ENCODE assay signal across 1 cellular context in the genomic region with DNA sequence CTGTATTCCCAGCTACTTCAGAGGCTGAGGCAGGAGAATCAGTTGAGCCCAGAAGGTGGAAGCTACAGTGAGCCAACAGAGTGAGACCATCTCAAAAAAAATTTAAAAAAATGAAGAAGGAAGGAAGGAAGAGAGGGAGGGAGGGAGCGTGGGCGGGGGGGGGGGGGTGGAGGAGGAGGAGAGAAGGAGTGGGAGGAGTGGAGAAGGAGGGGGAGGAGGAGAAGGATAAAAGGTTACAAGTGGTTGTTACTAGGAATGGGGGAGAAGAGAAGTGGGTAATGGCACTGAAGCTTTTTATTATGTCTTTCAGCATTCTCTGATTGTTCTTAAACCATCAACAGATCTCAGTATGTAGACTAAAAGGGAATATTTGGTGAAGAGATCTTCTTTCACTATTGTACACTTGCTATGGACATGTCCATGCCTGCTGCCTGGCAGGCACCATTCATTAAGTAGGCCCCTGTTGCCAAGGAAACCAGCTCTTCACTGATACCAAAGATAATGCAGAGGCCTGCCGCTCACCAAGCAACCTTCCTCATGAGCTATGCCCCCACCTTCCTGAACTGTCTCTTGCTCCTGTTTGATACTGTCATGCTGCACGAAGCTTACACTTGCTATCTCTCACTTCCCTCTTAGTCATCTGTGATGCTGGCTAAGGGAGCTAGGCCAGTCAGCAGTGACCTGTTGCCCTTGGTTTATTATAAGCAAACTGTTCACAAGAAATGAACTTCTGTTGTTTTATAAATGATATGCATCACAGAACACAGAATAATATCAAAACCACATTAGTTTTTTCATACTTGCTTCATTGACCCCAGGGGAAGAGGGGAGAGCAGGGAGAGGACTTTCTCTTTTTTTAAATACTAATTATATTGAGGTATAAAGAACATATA.
TF ChIP-seq lines count a peak whose summit lies in the region.

No MANE protein-coding gene starts in this region.

TF ChIP-seq in HepG2, 621 proteins besides CTCF, POLR2A, EP300 and RAD21:
- no peak for TF ChIP-seq ZNF841 (CRISPR knock-in tag; IDR thresholded peaks at IDR 0.05; ENCODE audit: borderline replicate concordance)
- TF ChIP-seq, protein P1, sequence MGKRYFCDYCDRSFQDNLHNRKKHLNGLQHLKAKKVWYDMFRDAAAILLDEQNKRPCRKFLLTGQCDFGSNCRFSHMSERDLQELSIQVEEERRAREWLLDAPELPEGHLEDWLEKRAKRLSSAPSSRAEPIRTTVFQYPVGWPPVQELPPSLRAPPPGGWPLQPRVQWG (CRISPR knock-in tag; IDR thresholded peaks at IDR 0.05; ENCODE audit: borderline replicate concordance, low read depth), result no peak
- TF ChIP-seq U2AF1 (optimal IDR thresholded peaks at IDR 0.05; ENCODE audit: low read depth, low read length), result no peak
- TF ChIP-seq ZNF44 (CRISPR knock-in tag; IDR thresholded peaks at IDR 0.05), result no peak
- TF ChIP-seq ZSCAN22 (CRISPR knock-in tag; IDR thresholded peaks at IDR 0.05), result no peak
- no peak for TF ChIP-seq MAFG (CRISPR knock-in tag; IDR thresholded peaks at IDR 0.05)
- no peak for TF ChIP-seq DNMT1 (CRISPR knock-in tag; IDR thresholded peaks at IDR 0.05)
- TF ChIP-seq HDAC2 (CRISPR knock-in tag; IDR thresholded peaks at IDR 0.05), result no peak
- TF ChIP-seq BRF2 (CRISPR knock-in tag; IDR thresholded peaks at IDR 0.05), result no peak
- TF ChIP-seq ZFX (CRISPR knock-in tag; IDR thresholded peaks at IDR 0.05; ENCODE audit: low read depth), result peak; percentile 36; the same call in 1 of the 2 replicates
- TF ChIP-seq, protein P2, sequence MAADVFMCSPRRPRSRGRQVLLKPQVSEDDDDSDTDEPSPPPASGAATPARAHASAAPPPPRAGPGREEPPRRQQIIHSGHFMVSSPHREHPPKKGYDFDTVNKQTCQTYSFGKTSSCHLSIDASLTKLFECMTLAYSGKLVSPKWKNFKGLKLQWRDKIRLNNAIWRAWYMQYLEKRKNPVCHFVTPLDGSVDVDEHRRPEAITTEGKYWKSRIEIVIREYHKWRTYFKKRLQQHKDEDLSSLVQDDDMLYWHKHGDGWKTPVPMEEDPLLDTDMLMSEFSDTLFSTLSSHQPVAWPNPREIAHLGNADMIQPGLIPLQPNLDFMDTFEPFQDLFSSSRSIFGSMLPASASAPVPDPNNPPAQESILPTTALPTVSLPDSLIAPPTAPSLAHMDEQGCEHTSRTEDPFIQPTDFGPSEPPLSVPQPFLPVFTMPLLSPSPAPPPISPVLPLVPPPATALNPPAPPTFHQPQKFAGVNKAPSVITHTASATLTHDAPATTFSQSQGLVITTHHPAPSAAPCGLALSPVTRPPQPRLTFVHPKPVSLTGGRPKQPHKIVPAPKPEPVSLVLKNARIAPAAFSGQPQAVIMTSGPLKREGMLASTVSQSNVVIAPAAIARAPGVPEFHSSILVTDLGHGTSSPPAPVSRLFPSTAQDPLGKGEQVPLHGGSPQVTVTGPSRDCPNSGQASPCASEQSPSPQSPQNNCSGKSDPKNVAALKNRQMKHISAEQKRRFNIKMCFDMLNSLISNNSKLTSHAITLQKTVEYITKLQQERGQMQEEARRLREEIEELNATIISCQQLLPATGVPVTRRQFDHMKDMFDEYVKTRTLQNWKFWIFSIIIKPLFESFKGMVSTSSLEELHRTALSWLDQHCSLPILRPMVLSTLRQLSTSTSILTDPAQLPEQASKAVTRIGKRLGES (CRISPR knock-in tag; IDR thresholded peaks at IDR 0.05; ENCODE audit: borderline replicate concordance), result no peak
- 0 out of 2 replicates have a peak, but pooled peaks have one; percentile 14 for TF ChIP-seq FOSL2 (CRISPR knock-in tag; IDR thresholded peaks at IDR 0.05)
- no peak for TF ChIP-seq CREBL2 (CRISPR knock-in tag; IDR thresholded peaks at IDR 0.05; ENCODE audit: borderline replicate concordance)
- TF ChIP-seq ZBTB34 (CRISPR knock-in tag; IDR thresholded peaks at IDR 0.05), result no peak
- TF ChIP-seq SMARCE1 (IDR thresholded peaks at IDR 0.05; ENCODE audit: borderline replicate concordance), result no peak
- no peak for TF ChIP-seq ZNF879 (CRISPR knock-in tag; IDR thresholded peaks at IDR 0.05)
- TF ChIP-seq, protein P3, sequence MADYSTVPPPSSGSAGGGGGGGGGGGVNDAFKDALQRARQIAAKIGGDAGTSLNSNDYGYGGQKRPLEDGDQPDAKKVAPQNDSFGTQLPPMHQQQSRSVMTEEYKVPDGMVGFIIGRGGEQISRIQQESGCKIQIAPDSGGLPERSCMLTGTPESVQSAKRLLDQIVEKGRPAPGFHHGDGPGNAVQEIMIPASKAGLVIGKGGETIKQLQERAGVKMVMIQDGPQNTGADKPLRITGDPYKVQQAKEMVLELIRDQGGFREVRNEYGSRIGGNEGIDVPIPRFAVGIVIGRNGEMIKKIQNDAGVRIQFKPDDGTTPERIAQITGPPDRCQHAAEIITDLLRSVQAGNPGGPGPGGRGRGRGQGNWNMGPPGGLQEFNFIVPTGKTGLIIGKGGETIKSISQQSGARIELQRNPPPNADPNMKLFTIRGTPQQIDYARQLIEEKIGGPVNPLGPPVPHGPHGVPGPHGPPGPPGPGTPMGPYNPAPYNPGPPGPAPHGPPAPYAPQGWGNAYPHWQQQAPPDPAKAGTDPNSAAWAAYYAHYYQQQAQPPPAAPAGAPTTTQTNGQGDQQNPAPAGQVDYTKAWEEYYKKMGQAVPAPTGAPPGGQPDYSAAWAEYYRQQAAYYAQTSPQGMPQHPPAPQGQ (CRISPR knock-in tag; IDR thresholded peaks at IDR 0.05; ENCODE audit: borderline replicate concordance), result no peak
- TF ChIP-seq XRCC5 (optimal IDR thresholded peaks at IDR 0.05; ENCODE audit: low read length), result no peak
- TF ChIP-seq TARDBP (CRISPR knock-in tag; IDR thresholded peaks at IDR 0.05), result no peak
- TF ChIP-seq HMG20A (CRISPR knock-in tag; IDR thresholded peaks at IDR 0.05; ENCODE audit: borderline replicate concordance), result no peak
- peak; percentile 45 for TF ChIP-seq HNRNPK (IDR thresholded peaks at IDR 0.05; ENCODE audit: low read depth, low read length, poor library complexity, severe bottlenecking)
- TF ChIP-seq ZNF563 (CRISPR knock-in tag; IDR thresholded peaks at IDR 0.05), result 0 out of 2 replicates have a peak, but pooled peaks have one; percentile 45
- TF ChIP-seq ARHGAP35 (CRISPR knock-in tag; IDR thresholded peaks at IDR 0.05; ENCODE audit: borderline replicate concordance), result no peak
- TF ChIP-seq FOXC1 (CRISPR knock-in tag; IDR thresholded peaks at IDR 0.05; ENCODE audit: borderline replicate concordance), result no peak
- TF ChIP-seq ATAD3A (CRISPR knock-in tag; IDR thresholded peaks at IDR 0.05), result no peak
- no peak for TF ChIP-seq CEBPB (IDR thresholded peaks at IDR 0.05; ENCODE audit: borderline replicate concordance, low read depth, low read length)
- TF ChIP-seq MXI1 (IDR thresholded peaks at IDR 0.05; ENCODE audit: borderline replicate concordance, low read depth, low read length), result peak; percentile 61; the same call in 1 of the 3 replicates
- no peak for TF ChIP-seq ZNF891 (CRISPR knock-in tag; IDR thresholded peaks at IDR 0.05)
- no peak for TF ChIP-seq PHF20 (CRISPR knock-in tag; IDR thresholded peaks at IDR 0.05)
- TF ChIP-seq ZFP36L2 (CRISPR knock-in tag; IDR thresholded peaks at IDR 0.05), result no peak
- peak; percentile 68 for TF ChIP-seq RFX1 (IDR thresholded peaks at IDR 0.05)
- TF ChIP-seq SALL1 (CRISPR knock-in tag; IDR thresholded peaks at IDR 0.05), result 0 out of 2 replicates have a peak, but pooled peaks have one; percentile 14
- TF ChIP-seq ZFP90 (CRISPR knock-in tag; IDR thresholded peaks at IDR 0.05; ENCODE audit: borderline replicate concordance), result no peak
- TF ChIP-seq ZNF292 (CRISPR knock-in tag; IDR thresholded peaks at IDR 0.05; ENCODE audit: borderline replicate concordance, low read depth), result no peak
- no peak for TF ChIP-seq PCBP1 (IDR thresholded peaks at IDR 0.05; ENCODE audit: borderline replicate concordance, low read depth, low read length)
- no peak for TF ChIP-seq ZNF333 (CRISPR knock-in tag; IDR thresholded peaks at IDR 0.05; ENCODE audit: borderline replicate concordance)
- no peak for TF ChIP-seq KDM5A (IDR thresholded peaks at IDR 0.05; ENCODE audit: borderline replicate concordance, low read length)
- TF ChIP-seq ZNF670 (CRISPR knock-in tag; IDR thresholded peaks at IDR 0.05; ENCODE audit: borderline replicate concordance), result no peak
- TF ChIP-seq TFDP1 (CRISPR knock-in tag; IDR thresholded peaks at IDR 0.05; ENCODE audit: borderline replicate concordance), result no peak
- TF ChIP-seq CSRNP1 (CRISPR knock-in tag; IDR thresholded peaks at IDR 0.05), result no peak
- TF ChIP-seq SIX1 (CRISPR knock-in tag; IDR thresholded peaks at IDR 0.05; ENCODE audit: borderline replicate concordance), result no peak
- no peak for TF ChIP-seq RCOR2 (CRISPR knock-in tag; IDR thresholded peaks at IDR 0.05)
- TF ChIP-seq NR2F6 (IDR thresholded peaks at IDR 0.05), result no peak
- TF ChIP-seq NR2F6 (CRISPR knock-in tag; IDR thresholded peaks at IDR 0.05), result no peak
- peak; percentile 72; the same call in 1 of the 2 replicates for TF ChIP-seq RFX3 (CRISPR knock-in tag; IDR thresholded peaks at IDR 0.05)
- TF ChIP-seq NFKBIZ (CRISPR knock-in tag; IDR thresholded peaks at IDR 0.05), result no peak
- TF ChIP-seq HNRNPLL (IDR thresholded peaks at IDR 0.05; ENCODE audit: low read depth, low read length, poor library complexity, severe bottlenecking), result no peak
- no peak for TF ChIP-seq BRCA1 (CRISPR knock-in tag; IDR thresholded peaks at IDR 0.05)
